In the genomic region with DNA sequence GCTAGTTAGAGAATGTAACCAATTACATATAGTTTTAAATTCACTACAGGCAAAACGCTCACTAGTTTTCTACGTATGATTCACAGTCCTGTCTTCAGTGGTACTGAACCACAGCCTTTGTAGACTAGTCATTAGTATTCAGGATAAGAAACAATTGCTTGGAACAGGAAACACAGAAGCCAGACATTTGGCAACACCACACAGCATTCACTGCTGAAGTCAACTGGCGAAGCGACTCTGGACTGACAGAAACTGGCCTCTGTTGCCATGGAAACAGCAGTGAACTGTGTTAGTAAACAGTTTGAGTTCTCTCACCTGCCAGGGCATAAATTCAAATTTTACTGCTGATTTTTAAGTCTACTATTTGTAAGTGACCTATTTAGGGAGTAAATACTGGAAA, we compare ENCODE assay signal across 9 cellular contexts. TPM values are rescaled to one million over a fixed set of nuclear protein-coding genes. Genes with fewer than 3 reads are reported as not detected.
DNase-seq lines count a peak whose midpoint lies in the region; ATAC-seq and TF ChIP-seq lines count a peak whose summit lies in the region.
"Had no signal": no experiment of that assay in that cellular context is flagged by ENCODE, and none has a peak within 500 bp of the region (broad histone marks: within the 10 kb centered on the region; RNA-seq: fewer than 3 reads in every experiment).

No MANE protein-coding gene starts in this region.

- no peak for TF ChIP-seq CTCF in colonic mucosa (IDR thresholded peaks at IDR 0.05)

- no peak overlapping the region for H3K27ac ChIP-seq in colonic mucosa

- ATAC-seq in HG03159 (IDR thresholded peaks at IDR 0.05; ENCODE audit: unreplicated experiment), result no peak

- intact Hi-C loops in colonic mucosa (cut with DNase I), result no loop called here
- intact Hi-C loops in posterior vena cava (cut with DNase I), result no loop called here

- H3K27me3 ChIP-seq in colonic mucosa, result no peaks in the 10 kb centered on the region

- H3K27ac Mint-ChIP-seq in activated naive CD8-positive, alpha-beta T cell treated with anti-CD3 and anti-CD28 coated beads for 36 hours, result no peak overlapping the region

- no peak overlapping the region for H3K4me3 ChIP-seq in colonic mucosa

- H3K9me3 Mint-ChIP-seq in activated naive CD8-positive, alpha-beta T cell treated with anti-CD3 and anti-CD28 coated beads for 36 hours, result peaks cover 2% of the 10 kb centered on the region

- no peak overlapping the region for H3K4me3 Mint-ChIP-seq in activated naive CD8-positive, alpha-beta T cell treated with anti-CD3 and anti-CD28 coated beads for 36 hours

- DNase-seq in COR-L47 (lab: John Stamatoyannopoulos, UW) (peak; percentile 94), NCI-H146 (lab: John Stamatoyannopoulos, UW) (peak; percentile 48), colonic mucosa (peak; percentile 22), lung microvascular endothelial cell (ENCODE audit: low read depth in 2 of 2) (peak; percentile 20 to 86), posterior vena cava (ENCODE audit: low spot score) (no peak)
- DNase-seq in activated CD4-positive, alpha-beta T cell treated with anti-CD3 and anti-CD28 coated beads, Interleukin-2, amount 50 U/mL, for 48 hours, result no peak
- DNase-seq in activated naive CD8-positive, alpha-beta T cell treated with anti-CD3 and anti-CD28 coated beads for 36 hours, result no peak
- DNase-seq: HCEC 1CT had no signal

- H3K4me1 ChIP-seq in colonic mucosa, result no peaks in the 10 kb centered on the region

- H3K9ac ChIP-seq in colonic mucosa (ENCODE audit: low read depth in 2 of 2, low read length in 2 of 2), result no peak overlapping the region

- H3K9me3 ChIP-seq in colonic mucosa, result no peaks in the 10 kb centered on the region

- H3K36me3 Mint-ChIP-seq in activated naive CD8-positive, alpha-beta T cell treated with anti-CD3 and anti-CD28 coated beads for 36 hours, result no peaks in the 10 kb centered on the region

- no peaks in the 10 kb centered on the region for H3K27me3 Mint-ChIP-seq in activated naive CD8-positive, alpha-beta T cell treated with anti-CD3 and anti-CD28 coated beads for 36 hours

- H3K36me3 ChIP-seq in colonic mucosa, result no peaks in the 10 kb centered on the region

- no peaks in the 10 kb centered on the region for H3K4me1 Mint-ChIP-seq in activated naive CD8-positive, alpha-beta T cell treated with anti-CD3 and anti-CD28 coated beads for 36 hours

RNA-seq across cellular contexts. Expression of a gene that starts 57.6 kb away (rescaled TPM):
- total RNA-seq in colonic mucosa (1 to 10 TPM; 2.6 to 4.4 TPM), lung microvascular endothelial cell (under 0.01 TPM in 2 replicates), posterior vena cava (10 to 100 TPM; 13.6 to 30.5 TPM)
- under 1 TPM in 1 of 2 experiments, not detected in 1; 0.29 TPM for total RNA-seq in activated naive CD8-positive, alpha-beta T cell treated with anti-CD3 and anti-CD28 coated beads for 36 hours

Comparison
In these comparisons a context has a peak if more than half of its experiments do, and no peak if none do; other contexts are left out.
1. DNase-seq: peak in COR-L47 (single experiment), NCI-H146 (single experiment), colonic mucosa (single experiment) and lung microvascular endothelial cell (2 of 2); none in posterior vena cava (single experiment), activated CD4-positive, alpha-beta T cell treated with anti-CD3 and anti-CD28 coated beads, Interleukin-2, amount 50 U/mL, for 48 hours (0 of 2) and activated naive CD8-positive, alpha-beta T cell treated with anti-CD3 and anti-CD28 coated beads for 36 hours (single experiment).